Comparison of ENCODE assay signal across 8 cellular contexts in genomic region chr6:142746524-142746923, GRCh38.
DNase-seq lines count a peak whose midpoint lies in the region; ATAC-seq and TF ChIP-seq lines count a peak whose summit lies in the region.

No MANE protein-coding gene starts in this region.

- ATAC-seq in HG02938 (IDR thresholded peaks at IDR 0.05; ENCODE audit: unreplicated experiment) (peak; percentile 85), foreskin keratinocyte (peak; percentile 33)

- TF ChIP-seq CTCF in WI38 (IDR thresholded peaks at IDR 0.05; ENCODE audit: low read depth, low read length) (peak; percentile 15; the same call in 1 of the 2 replicates), foreskin keratinocyte (conservative IDR thresholded peaks at IDR 0.05) (peak; percentile 50), retinal pigment epithelial cell (conservative IDR thresholded peaks at IDR 0.05; ENCODE audit: low read depth, low read length) (peak; percentile 44)

- no peaks in the 10 kb centered on the region for H3K27me3 ChIP-seq in foreskin keratinocyte

- no peak overlapping the region for H3K27ac ChIP-seq in foreskin keratinocyte

- H3K4me3 ChIP-seq in WI38 (ENCODE audit: low read depth, low read length) (no peak overlapping the region), retinal pigment epithelial cell (ENCODE audit: low read length) (no peak overlapping the region)

- H3K4me1 ChIP-seq in foreskin keratinocyte: no peaks in the 10 kb centered on the region

- DNase-seq in NCI-H524 (lab: John Stamatoyannopoulos, UW): peak; percentile 27 to 61
- no peak for DNase-seq in NCI-H524 treated with DMSO at 0.1 percent for 48 hours (lab: John Stamatoyannopoulos, UW)
- no peak for DNase-seq in foreskin keratinocyte
- DNase-seq in retinal pigment epithelial cell (ENCODE audit: low read depth): no peak
- no peak for DNase-seq in NCI-H510A (lab: John Stamatoyannopoulos, UW)
- DNase-seq in cerebellum (ENCODE audit: low spot score): no peak

Comparison
In these comparisons a context has a peak if more than half of its experiments do, and no peak if none do; other contexts are left out.
1. DNase-seq: peak in NCI-H524 (2 of 2); none in NCI-H524 treated with DMSO at 0.1 percent for 48 hours (single experiment), foreskin keratinocyte (0 of 2), retinal pigment epithelial cell (single experiment), NCI-H510A (single experiment) and cerebellum (single experiment).
2. Peak in every context shown above with its lines, with median percentiles within 50 percentile points of each other: CTCF ChIP-seq.